In the genomic region with DNA sequence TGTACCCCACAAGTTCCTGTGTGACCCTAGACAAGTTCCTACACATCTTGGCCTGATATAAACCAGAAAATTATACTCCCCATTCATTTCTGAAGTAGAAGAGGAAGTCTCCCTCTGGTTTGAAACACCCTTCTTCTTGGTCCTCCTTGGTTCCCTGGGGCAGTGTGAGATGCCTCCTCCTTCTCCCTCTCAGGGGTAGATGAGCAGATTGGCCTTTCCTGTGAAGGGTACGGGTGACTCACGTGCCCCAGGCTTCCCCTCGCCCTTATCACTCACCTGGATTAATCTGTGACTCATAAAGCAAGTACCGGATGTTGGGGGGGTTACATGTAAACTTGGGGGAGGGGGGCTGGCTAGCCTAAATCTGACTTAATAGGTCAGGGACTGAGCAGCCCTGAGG, we compare ENCODE assay signal across 8 cellular contexts. TPM values are rescaled to one million over a fixed set of nuclear protein-coding genes. Genes with fewer than 3 reads are reported as not detected.
DNase-seq lines count a peak whose midpoint lies in the region; ATAC-seq lines count a peak whose summit lies in the region.

No MANE protein-coding gene starts in this region.

- H3K27me3 Mint-ChIP-seq in activated CD4-positive, alpha-beta T cell treated with anti-CD3 and anti-CD28 coated beads, Interleukin-2, amount 10 ng/mL, durations not matched to agents 24 days and 14 days = no peaks in the 10 kb centered on the region
- H3K27me3 Mint-ChIP-seq in stimulated activated naive CD8-positive, alpha-beta T cell treated with anti-CD3 and anti-CD28 coated beads, Interleukin-15, amount 100 ng/mL, for 72 hours = no peaks in the 10 kb centered on the region

- ATAC-seq in esophagus mucosa (peak; percentile 66), GM21529 (IDR thresholded peaks at IDR 0.05; ENCODE audit: unreplicated experiment) (no peak)
- peak; percentile 86 for ATAC-seq in stimulated activated naive CD8-positive, alpha-beta T cell treated with anti-CD3 and anti-CD28 coated beads, Interleukin-15, amount 100 ng/mL, for 72 hours

- intact Hi-C loops in activated CD4-positive, alpha-beta T cell treated with anti-CD3 and anti-CD28 coated beads, Interleukin-2, amount 10 ng/mL, durations not matched to agents 24 days and 14 days (cut with micrococcal nuclease) = no loop called here

- peak overlapping the region; percentile 48 for H3K4me3 Mint-ChIP-seq in activated CD4-positive, alpha-beta T cell treated with anti-CD3 and anti-CD28 coated beads, Interleukin-2, amount 10 ng/mL, durations not matched to agents 24 days and 14 days
- peak overlapping the region; percentile 40 to 73 for H3K4me3 Mint-ChIP-seq in stimulated activated naive CD8-positive, alpha-beta T cell treated with anti-CD3 and anti-CD28 coated beads, Interleukin-15, amount 100 ng/mL, for 72 hours

- H3K27ac Mint-ChIP-seq in activated CD4-positive, alpha-beta T cell treated with anti-CD3 and anti-CD28 coated beads, Interleukin-2, amount 10 ng/mL, durations not matched to agents 24 days and 14 days = peak overlapping the region; percentile 83
- H3K27ac Mint-ChIP-seq in stimulated activated naive CD8-positive, alpha-beta T cell treated with anti-CD3 and anti-CD28 coated beads, Interleukin-15, amount 100 ng/mL, for 72 hours = peak overlapping the region; percentile 86 to 95

- DNase-seq in activated gamma-delta T cell treated with Interleukin-2 at 50 U/mL for 16 hours (peak; percentile 71), activated gamma-delta T cell (lab: John Stamatoyannopoulos, UW) (no peak), NCI-H2171 treated with DMSO at 0.1 percent for 48 hours (lab: John Stamatoyannopoulos, UW) (no peak), midbrain (lab: John Stamatoyannopoulos, UW) (no peak)
- peak; percentile 75 for DNase-seq in activated CD4-positive, alpha-beta T cell treated with anti-CD3 and anti-CD28 coated beads, Interleukin-2, amount 10 ng/mL, durations not matched to agents 24 days and 14 days
- DNase-seq in stimulated activated naive CD8-positive, alpha-beta T cell treated with anti-CD3 and anti-CD28 coated beads, Interleukin-15, amount 100 ng/mL, for 72 hours = peak in 1 of 2 donors; percentile 67

- no peaks in the 10 kb centered on the region for H3K9me3 Mint-ChIP-seq in activated CD4-positive, alpha-beta T cell treated with anti-CD3 and anti-CD28 coated beads, Interleukin-2, amount 10 ng/mL, durations not matched to agents 24 days and 14 days
- H3K9me3 Mint-ChIP-seq in stimulated activated naive CD8-positive, alpha-beta T cell treated with anti-CD3 and anti-CD28 coated beads, Interleukin-15, amount 100 ng/mL, for 72 hours = no peaks in the 10 kb centered on the region

- peaks cover 33% of the 10 kb centered on the region for H3K36me3 Mint-ChIP-seq in activated CD4-positive, alpha-beta T cell treated with anti-CD3 and anti-CD28 coated beads, Interleukin-2, amount 10 ng/mL, durations not matched to agents 24 days and 14 days (ENCODE audit: low read depth)

- peaks cover 42% of the 10 kb centered on the region for H3K4me1 Mint-ChIP-seq in activated CD4-positive, alpha-beta T cell treated with anti-CD3 and anti-CD28 coated beads, Interleukin-2, amount 10 ng/mL, durations not matched to agents 24 days and 14 days
- peaks cover 66% of the 10 kb centered on the region for H3K4me1 Mint-ChIP-seq in stimulated activated naive CD8-positive, alpha-beta T cell treated with anti-CD3 and anti-CD28 coated beads, Interleukin-15, amount 100 ng/mL, for 72 hours

RNA-seq across cellular contexts. Expression of a gene that starts 11.1 kb away (rescaled TPM):
- 3.2 and 4.1 TPM in 2 replicates for total RNA-seq in activated CD4-positive, alpha-beta T cell treated with anti-CD3 and anti-CD28 coated beads, Interleukin-2, amount 10 ng/mL, durations not matched to agents 24 days and 14 days
- 1,467 TPM for total RNA-seq in esophagus mucosa

RNA-seq across cellular contexts. Expression of a gene that starts 15.3 kb away (rescaled TPM):
- 86.7 and 86.8 TPM in 2 replicates for total RNA-seq in activated CD4-positive, alpha-beta T cell treated with anti-CD3 and anti-CD28 coated beads, Interleukin-2, amount 10 ng/mL, durations not matched to agents 24 days and 14 days
- 37.9 TPM for total RNA-seq in esophagus mucosa

RNA-seq across cellular contexts. Expression of a gene that starts 56.1 kb away (rescaled TPM):
- total RNA-seq in activated CD4-positive, alpha-beta T cell treated with anti-CD3 and anti-CD28 coated beads, Interleukin-2, amount 10 ng/mL, durations not matched to agents 24 days and 14 days = not detected in 2 replicates
- total RNA-seq in esophagus mucosa = 1.7 TPM

Comparison
In these comparisons a context has a peak if more than half of its experiments do, and no peak if none do; other contexts are left out.
1. DNase-seq: peak in activated gamma-delta T cell treated with Interleukin-2 at 50 U/mL for 16 hours (single experiment) and activated CD4-positive, alpha-beta T cell treated with anti-CD3 and anti-CD28 coated beads, Interleukin-2, amount 10 ng/mL, durations not matched to agents 24 days and 14 days (single experiment); none in activated gamma-delta T cell (single experiment), NCI-H2171 treated with DMSO at 0.1 percent for 48 hours (single experiment) and midbrain (single experiment).
2. RNA of a gene that starts 11.1 kb away (total RNA-seq): 1,467 TPM in esophagus mucosa (single experiment); 3.2 to 4.1 TPM in activated CD4-positive, alpha-beta T cell treated with anti-CD3 and anti-CD28 coated beads, Interleukin-2, amount 10 ng/mL, durations not matched to agents 24 days and 14 days; every median in the first group is over 100 times any median in the second.